ENCODE assay signal across 20 cellular contexts in the genomic region with DNA sequence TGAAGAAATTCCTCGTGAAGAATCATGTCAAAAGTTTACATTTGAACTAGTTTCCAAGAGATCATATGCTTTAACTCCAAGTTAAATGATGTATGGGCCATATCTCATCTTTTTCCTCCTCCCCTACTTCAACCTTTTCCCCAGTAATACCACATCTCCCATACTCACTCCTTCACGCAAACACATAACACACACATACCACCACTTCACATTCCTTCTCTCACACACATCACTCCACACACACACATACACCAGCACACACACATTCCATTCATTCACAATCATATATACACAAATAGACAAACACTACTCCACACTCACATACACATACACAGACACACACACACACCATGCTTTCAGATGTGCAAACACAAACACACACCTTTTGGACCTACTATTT.
DNase-seq lines count a peak whose midpoint lies in the region; ATAC-seq, FAIRE-seq and TF ChIP-seq lines count a peak whose summit lies in the region.
"Had no signal": no experiment of that assay in that cellular context is flagged by ENCODE, and none has a peak within 500 bp of the region (broad histone marks: within the 10 kb centered on the region; RNA-seq: fewer than 3 reads in every experiment).

No MANE protein-coding gene starts in this region.

- TF ChIP-seq CTCF in astrocyte of the spinal cord (IDR thresholded peaks at IDR 0.05; ENCODE audit: low read depth, low read length) (no peak), keratinocyte (optimal IDR thresholded peaks at IDR 0.05 in 1 of 3, IDR thresholded peaks at IDR 0.05 in 1 of 3, conservative IDR thresholded peaks at IDR 0.05 in 1 of 3; ENCODE audit: extremely low read depth in 1 of 3, insufficient read depth in 2 of 3, low read length in 3 of 3) (no peak), right lobe of liver (IDR thresholded peaks at IDR 0.05) (no peak)

- H3K36me3 ChIP-seq in keratinocyte (ENCODE audit: control insufficient read depth in 2 of 2, extremely low read depth in 1 of 2, insufficient read depth in 2 of 2, low read length in 2 of 2) = no peaks in the 10 kb centered on the region
- H3K36me3 ChIP-seq in right lobe of liver = no peaks in the 10 kb centered on the region
- H3K36me3 ChIP-seq: HAP-1, SJCRH30 had no signal

- DNase-seq in HCEC 1CT (peak; percentile 2), astrocyte of the spinal cord (ENCODE audit: low read depth, low spot score) (peak; percentile 11), keratinocyte (ENCODE audit: low read depth, low spot score) (no peak), urothelium cell line (ENCODE audit: low spot score) (no peak), right lobe of liver (no peak), NCI-H774 (lab: John Stamatoyannopoulos, UW) (no peak)
- DNase-seq: C1 segment of cervical spinal cord; CD8-positive, alpha-beta memory T cell; DMS79; MM.1S; NCI-H1092 treated with DMSO at 0.1 percent for 48 hours; NCI-H146; NCI-H2081; NCI-H2171 treated with DMSO at 0.1 percent for 48 hours; NCI-H446; NCI-H69; SJCRH30 had no signal

- H2AFZ ChIP-seq in keratinocyte (ENCODE audit: control insufficient read depth, low read length) = no peak overlapping the region

- no peak for TF ChIP-seq POLR2A in right lobe of liver (IDR thresholded peaks at IDR 0.05)

- no peaks in the 10 kb centered on the region for H3K27me3 ChIP-seq in keratinocyte (ENCODE audit: control insufficient read depth, extremely low read depth, insufficient read depth, low read length)
- no peaks in the 10 kb centered on the region for H3K27me3 ChIP-seq in right lobe of liver
- H3K27me3 ChIP-seq: SJCRH30 had no signal

- FAIRE-seq in keratinocyte (lab: Jason Lieb, UNC) = peak; percentile 44
- FAIRE-seq in urothelium cell line (lab: Jason Lieb, UNC) = peak; percentile 87

- H3K9ac ChIP-seq in keratinocyte (ENCODE audit: control insufficient read depth, extremely low read depth, insufficient read depth, low read length) = no peak overlapping the region

- ATAC-seq in right lobe of liver (no peak), HG03457 (IDR thresholded peaks at IDR 0.05; ENCODE audit: unreplicated experiment) (no peak)
- ATAC-seq: Panc1 had no signal

- no peaks in the 10 kb centered on the region for H3K79me2 ChIP-seq in keratinocyte (ENCODE audit: control insufficient read depth, insufficient read depth, low read length)

- no peaks in the 10 kb centered on the region for H3K9me1 ChIP-seq in keratinocyte (ENCODE audit: control insufficient read depth, extremely low read depth, insufficient read depth, low read length)

- H4K20me1 ChIP-seq in keratinocyte (ENCODE audit: control insufficient read depth, extremely low read depth, insufficient read depth, low read length) = no peaks in the 10 kb centered on the region

- H3K9me3 ChIP-seq in keratinocyte (ENCODE audit: control insufficient read depth, low read depth, low read length) (no peaks in the 10 kb centered on the region), right lobe of liver (no peaks in the 10 kb centered on the region)
- H3K9me3 ChIP-seq: HAP-1, SJCRH30 had no signal

- in situ Hi-C loops in astrocyte of the spinal cord (cut with HindIII; ENCODE audit: low sequenced_read_pairs) = no loop called here

- WGBS in right lobe of liver (ENCODE audit: insufficient coverage, low coverage, low lambda C conversion rate, missing lambda C conversion rate) = 49% methylated on average over 2 of the region's 2 CpGs

- H3K27ac ChIP-seq in keratinocyte (ENCODE audit: control insufficient read depth, insufficient read depth, low read length) = no peak overlapping the region
- H3K27ac ChIP-seq in right lobe of liver = no peak overlapping the region
- H3K27ac ChIP-seq: SJCRH30 had no signal

- intact Hi-C loops in right lobe of liver (cut with DNase I) = no loop called here

- H3K4me3 ChIP-seq in astrocyte of the spinal cord (ENCODE audit: low read depth, low read length) (no peak overlapping the region), keratinocyte (ENCODE audit: control insufficient read depth in 2 of 3, extremely low read depth in 1 of 3, insufficient read depth in 2 of 3, low read depth in 1 of 3, low read length in 3 of 3) (no peak overlapping the region), right lobe of liver (no peak overlapping the region)
- H3K4me3 ChIP-seq: HAP-1, SJCRH30 had no signal

- dilution Hi-C loops in keratinocyte (cut with MboI; ENCODE audit: extremely low pct_ligation_motif_present, low sequenced_read_pairs) = no loop called here

- peaks cover 21% of the 10 kb centered on the region for H3K4me1 ChIP-seq in keratinocyte (ENCODE audit: control insufficient read depth, extremely low read depth, insufficient read depth, low read length)
- no peaks in the 10 kb centered on the region for H3K4me1 ChIP-seq in right lobe of liver

- H3K4me2 ChIP-seq in keratinocyte (ENCODE audit: control insufficient read depth, extremely low read depth, insufficient read depth, low read depth, low read length) = no peak overlapping the region

Comparison
In these comparisons a context has a peak if more than half of its experiments do, and no peak if none do; other contexts are left out.
1. DNase-seq: peak in HCEC 1CT (single experiment) and astrocyte of the spinal cord (single experiment); none in keratinocyte (single experiment), urothelium cell line (single experiment), right lobe of liver (0 of 3) and NCI-H774 (single experiment).